ENCODE assay signal across 1 cellular context in the genomic region with DNA sequence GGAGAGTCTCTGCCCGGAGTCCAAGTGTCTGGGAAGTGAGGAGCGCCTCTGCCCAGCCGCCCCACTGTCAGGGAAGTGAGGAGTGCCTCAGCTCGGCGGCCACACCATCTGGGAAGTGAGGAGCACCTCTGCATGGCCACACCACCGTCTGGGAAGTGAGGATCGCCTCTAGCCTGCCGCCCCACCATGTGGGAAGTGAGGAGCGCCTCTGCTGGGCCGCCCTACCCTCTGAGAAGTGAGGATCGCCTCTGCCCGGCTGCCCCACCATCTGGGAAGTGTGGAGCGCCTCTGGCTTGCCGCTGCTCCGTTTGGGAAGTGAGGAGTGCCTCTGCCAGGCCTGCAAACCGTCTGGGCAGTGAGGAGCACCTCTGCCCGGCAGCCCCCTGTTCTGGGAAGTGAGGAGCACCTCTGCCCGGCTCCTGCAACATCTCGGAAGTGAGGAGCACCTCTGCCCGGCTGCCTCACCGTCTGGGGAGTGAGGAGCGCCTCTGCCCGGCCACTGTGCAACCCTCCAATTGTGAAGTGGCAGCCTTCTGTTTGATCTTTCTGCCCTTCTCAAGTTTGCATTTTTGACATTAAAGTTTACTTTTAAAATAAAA.
TF ChIP-seq lines count a peak whose summit lies in the region.

No MANE protein-coding gene starts in this region.

TF ChIP-seq in GM23338, 12 proteins besides CTCF, POLR2A, EP300 and RAD21 (continued from another document):
- TF ChIP-seq, protein P1, sequence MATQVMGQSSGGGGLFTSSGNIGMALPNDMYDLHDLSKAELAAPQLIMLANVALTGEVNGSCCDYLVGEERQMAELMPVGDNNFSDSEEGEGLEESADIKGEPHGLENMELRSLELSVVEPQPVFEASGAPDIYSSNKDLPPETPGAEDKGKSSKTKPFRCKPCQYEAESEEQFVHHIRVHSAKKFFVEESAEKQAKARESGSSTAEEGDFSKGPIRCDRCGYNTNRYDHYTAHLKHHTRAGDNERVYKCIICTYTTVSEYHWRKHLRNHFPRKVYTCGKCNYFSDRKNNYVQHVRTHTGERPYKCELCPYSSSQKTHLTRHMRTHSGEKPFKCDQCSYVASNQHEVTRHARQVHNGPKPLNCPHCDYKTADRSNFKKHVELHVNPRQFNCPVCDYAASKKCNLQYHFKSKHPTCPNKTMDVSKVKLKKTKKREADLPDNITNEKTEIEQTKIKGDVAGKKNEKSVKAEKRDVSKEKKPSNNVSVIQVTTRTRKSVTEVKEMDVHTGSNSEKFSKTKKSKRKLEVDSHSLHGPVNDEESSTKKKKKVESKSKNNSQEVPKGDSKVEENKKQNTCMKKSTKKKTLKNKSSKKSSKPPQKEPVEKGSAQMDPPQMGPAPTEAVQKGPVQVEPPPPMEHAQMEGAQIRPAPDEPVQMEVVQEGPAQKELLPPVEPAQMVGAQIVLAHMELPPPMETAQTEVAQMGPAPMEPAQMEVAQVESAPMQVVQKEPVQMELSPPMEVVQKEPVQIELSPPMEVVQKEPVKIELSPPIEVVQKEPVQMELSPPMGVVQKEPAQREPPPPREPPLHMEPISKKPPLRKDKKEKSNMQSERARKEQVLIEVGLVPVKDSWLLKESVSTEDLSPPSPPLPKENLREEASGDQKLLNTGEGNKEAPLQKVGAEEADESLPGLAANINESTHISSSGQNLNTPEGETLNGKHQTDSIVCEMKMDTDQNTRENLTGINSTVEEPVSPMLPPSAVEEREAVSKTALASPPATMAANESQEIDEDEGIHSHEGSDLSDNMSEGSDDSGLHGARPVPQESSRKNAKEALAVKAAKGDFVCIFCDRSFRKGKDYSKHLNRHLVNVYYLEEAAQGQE (IDR thresholded peaks at IDR 0.05; ENCODE audit: unreplicated experiment), result no peak
- no peak for TF ChIP-seq EZH2 (IDR thresholded peaks at IDR 0.05; ENCODE audit: low read depth, unreplicated experiment)
